18 cellular contexts compared by ENCODE assay signal in the genomic region with DNA sequence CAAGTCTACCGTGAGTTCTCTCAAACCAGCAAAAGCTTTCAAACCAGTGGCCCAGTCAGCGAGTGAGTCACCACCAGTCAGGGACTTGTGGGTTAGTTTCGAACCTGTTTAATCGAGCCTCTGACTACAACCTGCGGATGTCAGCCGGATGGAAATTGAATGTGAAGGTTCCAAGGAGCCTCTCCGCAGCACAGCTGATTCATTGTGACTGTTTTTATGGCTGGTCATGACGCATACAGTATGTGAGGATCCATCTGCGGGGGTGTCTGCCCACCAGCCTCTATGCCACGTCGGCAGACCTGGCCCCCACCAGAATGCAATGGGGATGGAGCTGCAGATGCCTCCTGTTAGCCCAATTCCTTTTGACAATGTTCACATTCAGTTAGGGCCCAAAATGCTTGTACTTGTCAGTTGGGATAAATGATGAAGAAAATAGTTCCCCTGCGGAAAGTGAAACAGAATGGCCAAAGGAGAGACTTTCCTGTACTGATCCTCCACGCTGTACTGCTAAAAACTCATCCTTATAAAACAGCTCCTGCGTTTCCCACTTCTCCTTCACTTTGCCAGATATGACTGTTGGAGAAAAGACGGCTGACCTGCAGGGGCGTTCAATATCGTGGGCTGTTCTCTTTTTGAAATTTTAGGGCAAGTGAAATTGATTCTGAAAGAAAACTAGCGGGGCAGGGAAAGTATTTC.
DNase-seq lines count a peak whose midpoint lies in the region; FAIRE-seq and TF ChIP-seq lines count a peak whose summit lies in the region.
"Had no signal": no experiment of that assay in that cellular context is flagged by ENCODE, and none has a peak within 500 bp of the region (broad histone marks: within the 10 kb centered on the region; RNA-seq: fewer than 3 reads in every experiment).

No MANE protein-coding gene starts in this region.

- no peak overlapping the region for H3K4me3 Mint-ChIP-seq in astrocyte (ENCODE audit: unreplicated experiment)
- H3K4me3 Mint-ChIP-seq: activated CD4-positive, alpha-beta memory T cell treated with anti-CD3 and anti-CD28 coated beads, Interleukin-2, amount 10 ng/mL, durations not matched to agents 7 days and 5 days; activated naive CD8-positive, alpha-beta T cell treated with anti-CD3 and anti-CD28 coated beads, Interleukin-2, amount 50 U/mL, for 24 hours; activated T-helper 1 cell treated with anti-CD3 and anti-CD28 coated beads, Interleukin-12 subunit alpha, Interleukin-12 subunit beta, Interleukin-2, Interleukin-4 antibody, amounts not matched to agents 30 ng/mL and 10 ng/mL and 1 ng/mL, durations not matched to agents 14 hours and 24 hours and 36 hours; IgD-negative memory B cell; stimulated activated naive CD8-positive, alpha-beta T cell treated with anti-CD3 and anti-CD28 coated beads, Interleukin-15, amount 100 ng/mL, for 72 hours had no signal

- H3K27ac ChIP-seq in astrocyte (ENCODE audit: low read depth, low read length) (peak overlapping the region; percentile 40), keratinocyte (ENCODE audit: control insufficient read depth, insufficient read depth, low read length) (no peak overlapping the region)
- H3K27ac ChIP-seq: heart left ventricle had no signal

- no peak for TF ChIP-seq CTCF in AG04449 (IDR thresholded peaks at IDR 0.05; ENCODE audit: insufficient read depth, low read length, missing control alignments)
- no peak for TF ChIP-seq CTCF in astrocyte (IDR thresholded peaks at IDR 0.05; ENCODE audit: insufficient read depth, low read depth, low read length)
- no peak for TF ChIP-seq CTCF in keratinocyte (optimal IDR thresholded peaks at IDR 0.05 in 1 of 3, IDR thresholded peaks at IDR 0.05 in 1 of 3, conservative IDR thresholded peaks at IDR 0.05 in 1 of 3; ENCODE audit: extremely low read depth in 1 of 3, insufficient read depth in 2 of 3, low read length in 3 of 3)

- no peaks in the 10 kb centered on the region for H3K27me3 Mint-ChIP-seq in astrocyte (ENCODE audit: low read depth, unreplicated experiment)
- H3K27me3 Mint-ChIP-seq: activated CD4-positive, alpha-beta memory T cell treated with anti-CD3 and anti-CD28 coated beads, Interleukin-2, amount 10 ng/mL, durations not matched to agents 7 days and 5 days; activated naive CD8-positive, alpha-beta T cell treated with anti-CD3 and anti-CD28 coated beads, Interleukin-2, amount 50 U/mL, for 24 hours; IgD-negative memory B cell; stimulated activated naive CD8-positive, alpha-beta T cell treated with anti-CD3 and anti-CD28 coated beads, Interleukin-15, amount 100 ng/mL, for 72 hours had no signal

- peaks cover 4% of the 10 kb centered on the region for H3K4me1 ChIP-seq in astrocyte (ENCODE audit: insufficient read depth, low read length)
- peaks cover 8% of the 10 kb centered on the region for H3K4me1 ChIP-seq in keratinocyte (ENCODE audit: control insufficient read depth, extremely low read depth, insufficient read depth, low read length)
- H3K4me1 ChIP-seq: heart left ventricle had no signal

- DNase-seq in AG04449 (ENCODE audit: low read depth, low spot score), result peak; percentile 3
- DNase-seq in HPDE6-E6E7 (ENCODE audit: extremely low spot score), result peak; percentile 26
- DNase-seq in astrocyte (ENCODE audit: low read depth), result peak; percentile 75
- peak; percentile 44 for DNase-seq in keratinocyte (ENCODE audit: low read depth, low spot score)
- DNase-seq in HuH-7 (ENCODE audit: low spot score), result no peak
- no peak for DNase-seq in NCI-H748 (lab: John Stamatoyannopoulos, UW; ENCODE audit: unreplicated experiment)
- DNase-seq in activated CD8-positive, alpha-beta memory T cell treated with anti-CD3 and anti-CD28 coated beads, Interleukin-2, amount 50 U/mL, for 48 hours, result no peak
- DNase-seq in GM19239 (ENCODE audit: insufficient read length, low spot score), result no peak
- DNase-seq: activated CD4-positive, alpha-beta memory T cell treated with anti-CD3 and anti-CD28 coated beads, Interleukin-2, amount 10 ng/mL, durations not matched to agents 7 days and 5 days; activated naive CD8-positive, alpha-beta T cell treated with anti-CD3 and anti-CD28 coated beads, Interleukin-2, amount 50 U/mL, for 24 hours; heart left ventricle; left cardiac atrium; NCI-H1092 treated with DMSO at 0.1 percent for 48 hours; stimulated activated naive CD8-positive, alpha-beta T cell treated with anti-CD3 and anti-CD28 coated beads, Interleukin-15, amount 100 ng/mL, for 72 hours had no signal

- H2AFZ ChIP-seq in astrocyte (ENCODE audit: low read depth, low read length), result no peak overlapping the region
- no peak overlapping the region for H2AFZ ChIP-seq in keratinocyte (ENCODE audit: control insufficient read depth, low read length)

- H3K36me3 Mint-ChIP-seq in astrocyte (ENCODE audit: low read depth, unreplicated experiment), result no peaks in the 10 kb centered on the region
- H3K36me3 Mint-ChIP-seq: IgD-negative memory B cell had no signal

- dilution Hi-C loops in keratinocyte (cut with MboI; ENCODE audit: extremely low pct_ligation_motif_present, low sequenced_read_pairs), result no loop called here

- no peaks in the 10 kb centered on the region for H3K36me3 ChIP-seq in astrocyte (ENCODE audit: insufficient read depth, low read length)
- no peaks in the 10 kb centered on the region for H3K36me3 ChIP-seq in keratinocyte (ENCODE audit: control insufficient read depth in 2 of 2, extremely low read depth in 1 of 2, insufficient read depth in 2 of 2, low read length in 2 of 2)
- H3K36me3 ChIP-seq: heart left ventricle had no signal

- H3K9me3 ChIP-seq in astrocyte (ENCODE audit: insufficient read depth, low read depth, low read length) (no peaks in the 10 kb centered on the region), keratinocyte (ENCODE audit: control insufficient read depth, low read depth, low read length) (no peaks in the 10 kb centered on the region)
- H3K9me3 ChIP-seq: heart left ventricle had no signal

- peak overlapping the region; percentile 19 for H3K9ac ChIP-seq in astrocyte (ENCODE audit: low read length)
- H3K9ac ChIP-seq in keratinocyte (ENCODE audit: control insufficient read depth, extremely low read depth, insufficient read depth, low read length), result no peak overlapping the region

- no peaks in the 10 kb centered on the region for H3K9me3 Mint-ChIP-seq in astrocyte (ENCODE audit: unreplicated experiment)
- H3K9me3 Mint-ChIP-seq: activated naive CD8-positive, alpha-beta T cell treated with anti-CD3 and anti-CD28 coated beads, Interleukin-2, amount 50 U/mL, for 24 hours; IgD-negative memory B cell had no signal

- H3K9me1 ChIP-seq in keratinocyte (ENCODE audit: control insufficient read depth, extremely low read depth, insufficient read depth, low read length), result no peaks in the 10 kb centered on the region

- no peak overlapping the region for H3K4me3 ChIP-seq in AG04449 (ENCODE audit: low read depth, low read length)
- H3K4me3 ChIP-seq in astrocyte (ENCODE audit: insufficient read depth, low read depth, low read length), result no peak overlapping the region
- no peak overlapping the region for H3K4me3 ChIP-seq in keratinocyte (ENCODE audit: control insufficient read depth in 2 of 3, extremely low read depth in 1 of 3, insufficient read depth in 2 of 3, low read depth in 1 of 3, low read length in 3 of 3)
- H3K4me3 ChIP-seq: heart left ventricle had no signal

- POLR2A ChIA-PET in AG04449 (lab: Yijun Ruan, JAX), result no interaction called here

- H3K79me2 ChIP-seq in astrocyte (ENCODE audit: insufficient read depth, low read length), result no peaks in the 10 kb centered on the region
- no peaks in the 10 kb centered on the region for H3K79me2 ChIP-seq in keratinocyte (ENCODE audit: control insufficient read depth, insufficient read depth, low read length)

- H4K20me1 ChIP-seq in astrocyte (ENCODE audit: insufficient read depth, low read length) (no peaks in the 10 kb centered on the region), keratinocyte (ENCODE audit: control insufficient read depth, extremely low read depth, insufficient read depth, low read length) (no peaks in the 10 kb centered on the region)

- H3K4me2 ChIP-seq in astrocyte (ENCODE audit: low read length) (no peak overlapping the region), keratinocyte (ENCODE audit: control insufficient read depth, extremely low read depth, insufficient read depth, low read depth, low read length) (no peak overlapping the region)

- peaks cover 20% of the 10 kb centered on the region for H3K4me1 Mint-ChIP-seq in astrocyte (ENCODE audit: low read depth, unreplicated experiment)
- H3K4me1 Mint-ChIP-seq: activated CD4-positive, alpha-beta memory T cell treated with anti-CD3 and anti-CD28 coated beads, Interleukin-2, amount 10 ng/mL, durations not matched to agents 7 days and 5 days; activated naive CD8-positive, alpha-beta T cell treated with anti-CD3 and anti-CD28 coated beads, Interleukin-2, amount 50 U/mL, for 24 hours; stimulated activated naive CD8-positive, alpha-beta T cell treated with anti-CD3 and anti-CD28 coated beads, Interleukin-15, amount 100 ng/mL, for 72 hours had no signal

- CTCF ChIA-PET in AG04449 (lab: Yijun Ruan, JAX), result no interaction called here

- FAIRE-seq in astrocyte (lab: Jason Lieb, UNC) (no peak), keratinocyte (lab: Jason Lieb, UNC) (no peak), GM19239 (lab: Jason Lieb, UNC) (no peak)
- FAIRE-seq: endothelial cell of umbilical vein, GM18507 had no signal

- H3K27me3 ChIP-seq in astrocyte (ENCODE audit: insufficient read depth, low read length) (no peaks in the 10 kb centered on the region), keratinocyte (ENCODE audit: control insufficient read depth, extremely low read depth, insufficient read depth, low read length) (no peaks in the 10 kb centered on the region)
- H3K27me3 ChIP-seq: heart left ventricle had no signal

- H3K27ac Mint-ChIP-seq in astrocyte (ENCODE audit: unreplicated experiment), result no peak overlapping the region
- H3K27ac Mint-ChIP-seq: activated CD4-positive, alpha-beta memory T cell treated with anti-CD3 and anti-CD28 coated beads, Interleukin-2, amount 10 ng/mL, durations not matched to agents 7 days and 5 days; activated naive CD8-positive, alpha-beta T cell treated with anti-CD3 and anti-CD28 coated beads, Interleukin-2, amount 50 U/mL, for 24 hours; activated T-helper 1 cell treated with anti-CD3 and anti-CD28 coated beads, Interleukin-12 subunit alpha, Interleukin-12 subunit beta, Interleukin-2, Interleukin-4 antibody, amounts not matched to agents 30 ng/mL and 10 ng/mL and 1 ng/mL, durations not matched to agents 14 hours and 24 hours and 36 hours; IgD-negative memory B cell; stimulated activated naive CD8-positive, alpha-beta T cell treated with anti-CD3 and anti-CD28 coated beads, Interleukin-15, amount 100 ng/mL, for 72 hours had no signal

Comparison
In these comparisons a context has a peak if more than half of its experiments do, and no peak if none do; other contexts are left out.
1. DNase-seq: peak in AG04449 (single experiment), HPDE6-E6E7 (single experiment), astrocyte (single experiment) and keratinocyte (single experiment); none in HuH-7 (single experiment), NCI-H748 (single experiment), activated CD8-positive, alpha-beta memory T cell treated with anti-CD3 and anti-CD28 coated beads, Interleukin-2, amount 50 U/mL, for 48 hours (single experiment) and GM19239 (single experiment).